ENCODE assay signal across 8 cellular contexts in the genomic region with DNA sequence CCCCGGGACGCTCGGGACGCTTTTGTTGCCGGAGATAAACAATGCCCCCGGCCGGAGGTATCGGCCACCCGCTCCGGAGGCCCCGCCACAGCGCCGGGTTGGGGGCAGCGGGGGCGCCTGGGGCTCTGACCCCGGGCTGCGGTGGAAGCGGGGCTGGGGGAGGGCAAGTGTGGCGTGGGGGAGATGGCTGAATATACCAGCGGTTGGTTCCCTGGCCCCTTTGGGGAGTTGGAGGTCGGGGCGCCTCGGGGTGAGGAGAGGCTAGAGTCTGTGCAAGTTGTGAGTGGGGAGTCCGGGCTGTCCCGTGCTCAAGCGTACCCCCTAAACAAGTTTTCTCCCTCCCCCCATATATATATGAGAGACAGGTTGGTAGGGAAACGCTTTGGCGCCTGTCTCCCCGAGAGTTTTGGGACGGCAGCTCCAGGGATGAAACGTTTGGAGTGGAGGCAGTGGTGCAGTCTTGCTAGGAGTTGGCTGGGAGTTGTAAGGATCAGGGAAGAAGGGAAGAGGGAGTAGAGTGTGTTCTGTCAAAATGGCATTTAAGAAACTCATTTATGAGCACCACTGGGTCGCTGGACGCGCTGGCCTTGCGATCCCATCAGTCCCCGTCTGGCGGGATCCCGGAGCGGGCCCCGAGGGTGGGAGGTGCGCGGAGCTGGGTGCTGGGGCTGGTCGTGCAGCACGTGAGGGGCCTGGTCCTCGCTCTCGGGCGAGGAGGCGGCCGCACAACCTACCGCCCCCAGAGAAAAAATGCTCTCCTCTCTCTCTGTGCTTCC. TPM values are rescaled to one million over a fixed set of nuclear protein-coding genes. Genes with fewer than 3 reads are reported as not detected.
DNase-seq lines count a peak whose midpoint lies in the region; ATAC-seq, FAIRE-seq and TF ChIP-seq lines count a peak whose summit lies in the region.

No MANE protein-coding gene starts in this region.

- no peak for TF ChIP-seq RAD21 in K562 (CRISPR knock-in tag; conservative IDR thresholded peaks at IDR 0.05 in 1 of 2, IDR thresholded peaks at IDR 0.05 in 1 of 2)

- H2AFZ ChIP-seq in K562 (ENCODE audit: low read depth, low read length), result peak overlapping the region; percentile 71
- peak overlapping the region; percentile 26 for H2AFZ ChIP-seq in keratinocyte (ENCODE audit: control insufficient read depth, low read length)

- H3K4me1 Mint-ChIP-seq in stimulated activated naive B cell treated with anti-CD40 and anti-IgM and Interleukin-4, amounts not matched to agents 10 μg/mL and 1 μg/mL and 100 μg/mL, for 72 hours, result peaks cover 16 to 26% of the 10 kb centered on the region in 2 donors

- H3K9me1 ChIP-seq in K562 (ENCODE audit: control insufficient read depth, insufficient read depth, low read length) (no peaks in the 10 kb centered on the region), keratinocyte (ENCODE audit: control insufficient read depth, extremely low read depth, insufficient read depth, low read length) (no peaks in the 10 kb centered on the region)

- H3K4me3 Mint-ChIP-seq in stimulated activated naive B cell treated with anti-CD40 and anti-IgM and Interleukin-4, amounts not matched to agents 10 μg/mL and 1 μg/mL and 100 μg/mL, for 72 hours, result peak overlapping the region; percentile 79 to 82

- CTCF ChIA-PET in K562 (lab: Yijun Ruan, JAX; ENCODE audit: low intra/inter-chr PET ratio), result no interaction called here

- no peak for TF ChIP-seq EP300 in K562 (IDR thresholded peaks at IDR 0.05; ENCODE audit: low read length)

- 1% methylated on average over 48 of the region's 50 CpGs for WGBS in K562 (ENCODE audit: insufficient coverage, low coverage, missing lambda C conversion rate)

- H3K79me2 ChIP-seq in K562 (ENCODE audit: control insufficient read depth, insufficient read depth, low read length), result peaks cover 59% of the 10 kb centered on the region
- no peaks in the 10 kb centered on the region for H3K79me2 ChIP-seq in keratinocyte (ENCODE audit: control insufficient read depth, insufficient read depth, low read length)

- FAIRE-seq in K562 (lab: Jason Lieb, UNC) (no peak), keratinocyte (lab: Jason Lieb, UNC) (no peak)

- in situ Hi-C loops in K562 (cut with MboI), result no loop called here

- H3K4me1 ChIP-seq in K562 (replicated peaks in 1 of 2; ENCODE audit: control insufficient read depth in 2 of 2, insufficient read depth in 2 of 2, low read length in 2 of 2), result peaks cover 22 to 26% of the 10 kb centered on the region in 2 experiments
- peaks cover 6% of the 10 kb centered on the region for H3K4me1 ChIP-seq in keratinocyte (ENCODE audit: control insufficient read depth, extremely low read depth, insufficient read depth, low read length)

- H3K4me2 ChIP-seq in K562 (ENCODE audit: insufficient read depth, low read length), result peak overlapping the region; percentile 99
- H3K4me2 ChIP-seq in keratinocyte (ENCODE audit: control insufficient read depth, extremely low read depth, insufficient read depth, low read depth, low read length), result peak overlapping the region; percentile 76

- H3K27ac ChIP-seq in K562 (ENCODE audit: extremely low read depth, low read depth, low read length), result peak overlapping the region; percentile 95
- no peak overlapping the region for H3K27ac ChIP-seq in keratinocyte (ENCODE audit: control insufficient read depth, insufficient read depth, low read length)

- no peak; the same call in none of the 2 replicates for TF ChIP-seq POLR2A in K562 (conservative IDR thresholded peaks at IDR 0.05)

- TF ChIP-seq CTCF in GM10266 (IDR thresholded peaks at IDR 0.05; ENCODE audit: control insufficient read depth, insufficient read depth, low read depth, missing control alignments) (no peak), K562 (IDR thresholded peaks at IDR 0.05 in 2 of 3, conservative IDR thresholded peaks at IDR 0.05 in 1 of 3; ENCODE audit: insufficient read depth in 2 of 3, low read depth in 1 of 3, low read length in 3 of 3) (no peak), keratinocyte (optimal IDR thresholded peaks at IDR 0.05 in 1 of 3, IDR thresholded peaks at IDR 0.05 in 1 of 3, conservative IDR thresholded peaks at IDR 0.05 in 1 of 3; ENCODE audit: extremely low read depth in 1 of 3, insufficient read depth in 2 of 3, low read length in 3 of 3) (no peak)

- H4K20me1 ChIP-seq in K562 (replicated peaks; ENCODE audit: control insufficient read depth, insufficient read depth, low read length) (no peaks in the 10 kb centered on the region), keratinocyte (ENCODE audit: control insufficient read depth, extremely low read depth, insufficient read depth, low read length) (no peaks in the 10 kb centered on the region)

- ATAC-seq in K562, result peak; percentile 76
- ATAC-seq in stimulated activated naive B cell treated with anti-CD40 and anti-IgM and Interleukin-4, amounts not matched to agents 10 μg/mL and 1 μg/mL and 100 μg/mL, for 72 hours (replicated peaks), result peak; percentile 33 to 45

- peaks cover 0 to 1% of the 10 kb centered on the region in 2 donors for H3K9me3 Mint-ChIP-seq in stimulated activated naive B cell treated with anti-CD40 and anti-IgM and Interleukin-4, amounts not matched to agents 10 μg/mL and 1 μg/mL and 100 μg/mL, for 72 hours

- peaks cover 58 to 71% of the 10 kb centered on the region in 2 donors for H3K27me3 Mint-ChIP-seq in stimulated activated naive B cell treated with anti-CD40 and anti-IgM and Interleukin-4, amounts not matched to agents 10 μg/mL and 1 μg/mL and 100 μg/mL, for 72 hours

- peaks cover 6% of the 10 kb centered on the region; the same call in 2 of the 3 replicates for H3K36me3 ChIP-seq in K562 (ENCODE audit: control insufficient read depth, insufficient read depth, low read length)
- no peaks in the 10 kb centered on the region for H3K36me3 ChIP-seq in keratinocyte (ENCODE audit: control insufficient read depth in 2 of 2, extremely low read depth in 1 of 2, insufficient read depth in 2 of 2, low read length in 2 of 2)

- intact Hi-C loops in K562 (cut with micrococcal nuclease), result loop anchor here (1.0 to 5.0 kb wide), 2 partner anchors 39 to 154 kb away; partner anchors contain the start of gene RUFY2

- POLR2A ChIA-PET in K562 (lab: Yijun Ruan, JAX), result interaction anchor here (0.8 to 3.4 kb wide), 9 partner anchors 13 to 139 kb away, joined by 3 to 25 read pairs (median 4); partner anchors contain the start of gene SLC25A16

- H3K4me3 ChIP-seq in K562 (peak overlapping the region; percentile 88), keratinocyte (ENCODE audit: control insufficient read depth in 2 of 3, extremely low read depth in 1 of 3, insufficient read depth in 2 of 3, low read depth in 1 of 3, low read length in 3 of 3) (peak overlapping the region; percentile 36 to 64 (median 43))

- no peak overlapping the region for H3K27ac Mint-ChIP-seq in stimulated activated naive B cell treated with anti-CD40 and anti-IgM and Interleukin-4, amounts not matched to agents 10 μg/mL and 1 μg/mL and 100 μg/mL, for 72 hours

- DNase-seq in GM10266 (ENCODE audit: extremely low spot score), result peak; percentile 42
- peak; percentile 29 for DNase-seq in NCI-H1105 (lab: John Stamatoyannopoulos, UW)
- DNase-seq in K562 (ENCODE audit: extremely low read depth in 1 of 4, low spot score in 3 of 4), result peak; percentile 82 to 86 (median 84)
- no peak for DNase-seq in keratinocyte (ENCODE audit: low read depth, low spot score)
- DNase-seq in stimulated activated naive B cell treated with anti-CD40 and anti-IgM and Interleukin-4, amounts not matched to agents 10 μg/mL and 1 μg/mL and 100 μg/mL, for 72 hours, result no peak
- DNase-seq in NOMO-1 treated with dmso at 0.1 percent for 144 hours (lab: John Stamatoyannopoulos, UW; ENCODE audit: unreplicated experiment), result no peak
- no peak for DNase-seq in activated gamma-delta T cell treated with Interleukin-2 at 50 U/mL for 16 hours
- no peak for DNase-seq in globus pallidus (ENCODE audit: low spot score)

- no peaks in the 10 kb centered on the region for H3K36me3 Mint-ChIP-seq in stimulated activated naive B cell treated with anti-CD40 and anti-IgM and Interleukin-4, amounts not matched to agents 10 μg/mL and 1 μg/mL and 100 μg/mL, for 72 hours

- dilution Hi-C loops in keratinocyte (cut with MboI; ENCODE audit: extremely low pct_ligation_motif_present, low sequenced_read_pairs), result no loop called here

- no peaks in the 10 kb centered on the region for H3K27me3 ChIP-seq in K562 (ENCODE audit: control insufficient read depth in 2 of 2, insufficient read depth in 2 of 2, low read length in 2 of 2)
- peaks cover 30% of the 10 kb centered on the region for H3K27me3 ChIP-seq in keratinocyte (ENCODE audit: control insufficient read depth, extremely low read depth, insufficient read depth, low read length)

- H3K9ac ChIP-seq in K562 (ENCODE audit: insufficient read depth in 1 of 2, low read depth in 2 of 2, low read length in 2 of 2) (peak overlapping the region; percentile 90 to 96), keratinocyte (ENCODE audit: control insufficient read depth, extremely low read depth, insufficient read depth, low read length) (no peak overlapping the region)

- no TSS peak for BruUV-seq in K562 (replicated peaks; lab: Mats Ljungman, UMichigan)

- no peaks in the 10 kb centered on the region for H3K9me3 ChIP-seq in K562 (replicated peaks; ENCODE audit: control insufficient read depth, insufficient read depth, low read depth, low read length)
- no peaks in the 10 kb centered on the region for H3K9me3 ChIP-seq in keratinocyte (ENCODE audit: control insufficient read depth, low read depth, low read length)

RNA-seq across cellular contexts. Expression of gene TET1, which starts 1.0 kb away (rescaled TPM):
- 44.0 and 102 TPM in 2 replicates for total RNA-seq in K562 (2011; cell fraction: chromatin; rRNA removed; ENCODE audit: low replicate concordance)
- 30.5 and 40.3 TPM in 2 replicates for total RNA-seq in K562 (2011; cell fraction: nucleolus; rRNA removed)
- 50.2 and 57.9 TPM in 2 replicates for total RNA-seq in K562 (2011; cell fraction: nucleoplasm; rRNA removed)
- total RNA-seq in K562 (2014; rRNA removed) (9.2 and 11.9 TPM in 2 replicates), K562 (2014; rRNA removed; fragmentation: Illumina TruSeq; extraction: Trizol) (21.0 and 22.2 TPM in 2 replicates), K562 (2015; rRNA removed; fragmentation: Illumina TruSeq; extraction: Trizol) (18.0 and 18.7 TPM in 2 replicates), K562 (2021) (20.6 and 21.3 TPM in 2 replicates)
- polyA plus RNA-seq in K562 (2011; rRNA removed) (11.6 and 18.9 TPM in 2 replicates), K562 (2014; fragmentation: Illumina TruSeq; extraction: Trizol) (12.6 and 16.8 TPM in 2 replicates), K562 (2014; fragmentation: Nextera tagmentation; extraction: Ambion mirVana) (1 to 10 TPM; 2.6 to 3.6 TPM), K562 (2014; rRNA removed) (5.4 and 5.9 TPM in 2 replicates), keratinocyte (0.03 to 0.09 TPM (median 0.08 TPM) in 3 replicates)
- 4.0 and 9.4 TPM in 2 replicates for polyA plus RNA-seq in K562 (2011; cell fraction: cytosol; rRNA removed)
- 10.7 and 16.7 TPM in 2 replicates for polyA plus RNA-seq in K562 (2011; cell fraction: nucleus; rRNA removed)
- polyA plus RNA-seq in K562 (2012), result 6.8 and 8.1 TPM in 2 replicates
- 45.0 and 86.3 TPM in 2 replicates for polyA minus RNA-seq in K562 (2011; rRNA and poly(A)+ RNA removed)
- polyA minus RNA-seq in K562 (2011; cell fraction: cytosol; rRNA and poly(A)+ RNA removed), result 25.9 and 31.1 TPM in 2 replicates
- polyA minus RNA-seq in K562 (2011; cell fraction: nucleus; rRNA and poly(A)+ RNA removed), result 18.4 and 50.4 TPM in 2 replicates
- polyA plus RNA-seq in keratinocyte (2011; ENCODE audit: low read depth), result not detected
- 0.02 and 0.03 TPM in 2 replicates for polyA plus RNA-seq in keratinocyte (2011; cell fraction: cytosol; rRNA removed)
- polyA plus RNA-seq in keratinocyte (2011; cell fraction: nucleus; rRNA removed), result 0.06 and 0.12 TPM in 2 replicates
- 0.02 TPM in 1 of 2 replicates, not detected in the other for polyA plus RNA-seq in keratinocyte (2012; ENCODE audit: low replicate concordance)
- 0.03 to 0.38 TPM (median 0.26 TPM) in 3 replicates for polyA minus RNA-seq in keratinocyte
- polyA minus RNA-seq in keratinocyte (2011; cell fraction: cytosol; rRNA and poly(A)+ RNA removed), result 0.19 TPM
- 0.21 and 0.54 TPM in 2 replicates for polyA minus RNA-seq in keratinocyte (2011; cell fraction: nucleus; rRNA and poly(A)+ RNA removed)

RNA-seq across cellular contexts. Expression of gene SLC25A16, which starts 33.8 kb away (rescaled TPM):
- 154 and 293 TPM in 2 replicates for total RNA-seq in K562 (2011; cell fraction: chromatin; rRNA removed; ENCODE audit: low replicate concordance)
- 80.4 and 84.5 TPM in 2 replicates for total RNA-seq in K562 (2011; cell fraction: nucleolus; rRNA removed)
- 109 and 132 TPM in 2 replicates for total RNA-seq in K562 (2011; cell fraction: nucleoplasm; rRNA removed)
- 7.5 and 9.0 TPM in 2 replicates for total RNA-seq in K562 (2014; rRNA removed)
- total RNA-seq in K562 (2014; rRNA removed; fragmentation: Illumina TruSeq; extraction: Trizol), result 25.7 and 32.0 TPM in 2 replicates
- total RNA-seq in K562 (2015; rRNA removed; fragmentation: Illumina TruSeq; extraction: Trizol), result 16.7 and 16.8 TPM in 2 replicates
- total RNA-seq in K562 (2021), result 21.9 and 24.1 TPM in 2 replicates
- polyA plus RNA-seq in K562 (2011; rRNA removed), result 26.0 and 28.5 TPM in 2 replicates
- polyA plus RNA-seq in K562 (2011; cell fraction: cytosol; rRNA removed), result 6.3 and 11.1 TPM in 2 replicates
- 49.8 and 58.5 TPM in 2 replicates for polyA plus RNA-seq in K562 (2011; cell fraction: nucleus; rRNA removed)
- 6.7 and 9.8 TPM in 2 replicates for polyA plus RNA-seq in K562 (2012)
- 9.6 and 12.0 TPM in 2 replicates for polyA plus RNA-seq in K562 (2014; fragmentation: Illumina TruSeq; extraction: Trizol)
- polyA plus RNA-seq in K562 (2014; fragmentation: Nextera tagmentation; extraction: Ambion mirVana), result 1 to 10 TPM; 2.7 to 5.1 TPM
- 20.0 and 24.6 TPM in 2 replicates for polyA plus RNA-seq in K562 (2014; rRNA removed)
- polyA minus RNA-seq in K562 (2011; rRNA and poly(A)+ RNA removed), result 36.2 and 41.9 TPM in 2 replicates
- polyA minus RNA-seq in K562 (2011; cell fraction: cytosol; rRNA and poly(A)+ RNA removed), result 22.1 and 26.7 TPM in 2 replicates
- 18.6 and 24.5 TPM in 2 replicates for polyA minus RNA-seq in K562 (2011; cell fraction: nucleus; rRNA and poly(A)+ RNA removed)
- 11.7 to 27.2 TPM (median 20.1 TPM) in 3 replicates for polyA plus RNA-seq in keratinocyte
- 28.2 TPM for polyA plus RNA-seq in keratinocyte (2011; ENCODE audit: low read depth)
- polyA plus RNA-seq in keratinocyte (2011; cell fraction: cytosol; rRNA removed), result 9.1 and 17.7 TPM in 2 replicates
- 40.7 and 43.0 TPM in 2 replicates for polyA plus RNA-seq in keratinocyte (2011; cell fraction: nucleus; rRNA removed)
- polyA plus RNA-seq in keratinocyte (2012; ENCODE audit: low replicate concordance), result 8.0 and 13.5 TPM in 2 replicates
- polyA minus RNA-seq in keratinocyte, result 3.8 to 42.5 TPM (median 18.0 TPM) in 3 replicates
- polyA minus RNA-seq in keratinocyte (2011; cell fraction: cytosol; rRNA and poly(A)+ RNA removed), result 17.1 TPM
- 14.4 and 40.3 TPM in 2 replicates for polyA minus RNA-seq in keratinocyte (2011; cell fraction: nucleus; rRNA and poly(A)+ RNA removed)

Comparison
In these comparisons a context has a peak if more than half of its experiments do, and no peak if none do; other contexts are left out.
1. DNase-seq: peak in GM10266 (single experiment), NCI-H1105 (single experiment) and K562 (4 of 4); none in keratinocyte (single experiment), stimulated activated naive B cell treated with anti-CD40 and anti-IgM and Interleukin-4, amounts not matched to agents 10 μg/mL and 1 μg/mL and 100 μg/mL, for 72 hours (single experiment), NOMO-1 treated with dmso at 0.1 percent for 144 hours (single experiment), activated gamma-delta T cell treated with Interleukin-2 at 50 U/mL for 16 hours (single experiment) and globus pallidus (single experiment).